In the genomic region with DNA sequence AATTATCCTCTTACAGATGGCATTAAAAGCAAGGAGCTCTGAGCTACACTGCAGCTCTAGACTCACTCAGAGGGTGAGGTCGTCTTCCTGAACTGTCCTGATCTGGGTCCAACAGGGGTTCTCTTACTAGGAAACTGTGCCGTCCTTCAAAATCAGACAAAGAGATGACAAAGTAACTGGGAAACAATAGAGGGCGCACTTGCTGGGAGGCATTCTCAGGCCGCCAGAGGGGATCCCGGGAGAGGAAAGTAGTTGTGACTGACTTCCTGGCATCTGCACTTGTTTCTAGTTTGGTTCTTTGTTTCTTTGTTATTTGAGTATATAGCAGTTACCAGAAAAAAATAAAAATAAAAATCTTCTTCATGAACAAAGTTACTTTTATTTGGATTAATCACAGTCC, we compare ENCODE assay signal across 9 cellular contexts.
DNase-seq lines count a peak whose midpoint lies in the region; ATAC-seq and TF ChIP-seq lines count a peak whose summit lies in the region.
"Had no signal": no experiment of that assay in that cellular context is flagged by ENCODE, and none has a peak within 500 bp of the region (broad histone marks: within the 10 kb centered on the region; RNA-seq: fewer than 3 reads in every experiment).

No MANE protein-coding gene starts in this region.

- ATAC-seq in GM21447 (IDR thresholded peaks at IDR 0.05; ENCODE audit: unreplicated experiment) (no peak), GM18907 (IDR thresholded peaks at IDR 0.05; ENCODE audit: unreplicated experiment) (no peak)
- ATAC-seq in stimulated activated effector memory CD8-positive, alpha-beta T cell treated with anti-CD3 and anti-CD28 coated beads, Interleukin-12 subunit alpha, Interleukin-12 subunit beta, amount 100 ng/mL, for 72 hours = no peak
- ATAC-seq: mucosa of descending colon had no signal

- H3K36me3 Mint-ChIP-seq in osteocyte (ENCODE audit: unreplicated experiment) = peaks cover 2% of the 10 kb centered on the region
- H3K36me3 Mint-ChIP-seq in stimulated activated effector memory CD8-positive, alpha-beta T cell treated with anti-CD3 and anti-CD28 coated beads, Interleukin-12 subunit alpha, Interleukin-12 subunit beta, amount 100 ng/mL, for 72 hours = no peaks in the 10 kb centered on the region

- H3K27me3 Mint-ChIP-seq in osteocyte (ENCODE audit: unreplicated experiment) = peaks cover 5% of the 10 kb centered on the region

- DNase-seq in NCI-H2227 (lab: John Stamatoyannopoulos, UW; ENCODE audit: unreplicated experiment) (peak; percentile 24), cerebellum (ENCODE audit: low spot score) (peak; percentile 6), osteocyte (ENCODE audit: extremely low spot score, unreplicated experiment) (no peak)
- no peak for DNase-seq in stimulated activated effector memory CD8-positive, alpha-beta T cell treated with anti-CD3 and anti-CD28 coated beads, Interleukin-12 subunit alpha, Interleukin-12 subunit beta, amount 100 ng/mL, for 72 hours (ENCODE audit: low spot score in 2 of 2)
- DNase-seq: activated CD4-positive, alpha-beta T cell treated with anti-CD3 and anti-CD28 coated beads for 4 hours had no signal

- TF ChIP-seq CTCF in GM12872 (IDR thresholded peaks at IDR 0.05; ENCODE audit: insufficient read depth, low read depth, low read length) (peak; percentile 48; the same call in 2 of the 3 replicates), osteocyte (IDR thresholded peaks at IDR 0.05) (peak; percentile 61)

- peaks cover 11% of the 10 kb centered on the region for H3K9me3 Mint-ChIP-seq in osteocyte (ENCODE audit: unreplicated experiment)
- H3K9me3 Mint-ChIP-seq in stimulated activated effector memory CD8-positive, alpha-beta T cell treated with anti-CD3 and anti-CD28 coated beads, Interleukin-12 subunit alpha, Interleukin-12 subunit beta, amount 100 ng/mL, for 72 hours = no peaks in the 10 kb centered on the region

- H3K27ac Mint-ChIP-seq in osteocyte (ENCODE audit: unreplicated experiment) = no peak overlapping the region
- no peak overlapping the region for H3K27ac Mint-ChIP-seq in stimulated activated effector memory CD8-positive, alpha-beta T cell treated with anti-CD3 and anti-CD28 coated beads, Interleukin-12 subunit alpha, Interleukin-12 subunit beta, amount 100 ng/mL, for 72 hours

- no peak overlapping the region for H3K4me3 Mint-ChIP-seq in osteocyte (ENCODE audit: unreplicated experiment)
- no peak overlapping the region for H3K4me3 Mint-ChIP-seq in stimulated activated effector memory CD8-positive, alpha-beta T cell treated with anti-CD3 and anti-CD28 coated beads, Interleukin-12 subunit alpha, Interleukin-12 subunit beta, amount 100 ng/mL, for 72 hours

- H3K4me1 Mint-ChIP-seq in osteocyte (ENCODE audit: unreplicated experiment) = peaks cover 7% of the 10 kb centered on the region
- H3K4me1 Mint-ChIP-seq in stimulated activated effector memory CD8-positive, alpha-beta T cell treated with anti-CD3 and anti-CD28 coated beads, Interleukin-12 subunit alpha, Interleukin-12 subunit beta, amount 100 ng/mL, for 72 hours = no peaks in the 10 kb centered on the region

Comparison
In these comparisons a context has a peak if more than half of its experiments do, and no peak if none do; other contexts are left out.
1. DNase-seq: peak in NCI-H2227 (single experiment) and cerebellum (single experiment); none in osteocyte (single experiment) and stimulated activated effector memory CD8-positive, alpha-beta T cell treated with anti-CD3 and anti-CD28 coated beads, Interleukin-12 subunit alpha, Interleukin-12 subunit beta, amount 100 ng/mL, for 72 hours (0 of 2).